In genomic region chr9:101326501-101326900, GRCh38 we compare ENCODE assay signal across 19 cellular contexts. TPM values are rescaled to one million over a fixed set of nuclear protein-coding genes. Genes with fewer than 3 reads are reported as not detected.
A peak's percentile ranks its signal among the peaks of the same experiment; 100 is the strongest.
DNase-seq lines count a peak whose midpoint lies in the region; ATAC-seq, FAIRE-seq and TF ChIP-seq lines count a peak whose summit lies in the region.
"Had no signal": no experiment of that assay in that cellular context is flagged by ENCODE, and none has a peak within 500 bp of the region (broad histone marks: within the 10 kb centered on the region; RNA-seq: fewer than 3 reads in every experiment).

No MANE protein-coding gene starts in this region.

- H3K36me3 ChIP-seq in mammary epithelial cell (ENCODE audit: insufficient read depth, low read length) (no peaks in the 10 kb centered on the region), pancreas (no peaks in the 10 kb centered on the region)
- H3K36me3 ChIP-seq: brain microvascular endothelial cell, neural progenitor cell, sigmoid colon, upper lobe of left lung, WERI-Rb-1 had no signal

- H3K4me1 ChIP-seq in mammary epithelial cell (ENCODE audit: insufficient read depth, low read length) = no peaks in the 10 kb centered on the region
- peaks cover 10 to 30% (median 28%) of the 10 kb centered on the region in 3 donors for H3K4me1 ChIP-seq in pancreas
- H3K4me1 ChIP-seq: neural progenitor cell, sigmoid colon had no signal

- no peak overlapping the region for H3K27ac ChIP-seq in mammary epithelial cell (ENCODE audit: insufficient read depth, low read depth, low read length)
- peak overlapping the region in 3 of 4 donors; percentile 69 to 84 (median 79) for H3K27ac ChIP-seq in pancreas
- H3K27ac ChIP-seq: 22Rv1, brain microvascular endothelial cell, neural progenitor cell, sigmoid colon, WERI-Rb-1 had no signal

- H3K9ac ChIP-seq in mammary epithelial cell (ENCODE audit: insufficient read depth, low read length) = no peak overlapping the region
- H3K9ac ChIP-seq: neural progenitor cell had no signal

- WGBS in mammary epithelial cell (ENCODE audit: low coverage, missing lambda C conversion rate) = 100% methylated on average over 1 of the region's 1 CpG
- WGBS in pancreas, 2 donors = 31 to 35% methylated on average over 1 of the region's 1 CpG

- intact Hi-C loops in mammary epithelial cell (cut with micrococcal nuclease) (no loop called here), pancreas (cut with DNase I) (no loop called here)

- dilution Hi-C loops in mammary epithelial cell (cut with HindIII; ENCODE audit: low sequenced_read_pairs) = no loop called here

- H3K27me3 ChIP-seq in mammary epithelial cell (ENCODE audit: insufficient read depth, low read length) = no peaks in the 10 kb centered on the region
- H3K27me3 ChIP-seq in pancreas = no peaks in the 10 kb centered on the region
- H3K27me3 ChIP-seq: brain microvascular endothelial cell, neural progenitor cell, sigmoid colon, upper lobe of left lung had no signal

- H4K20me1 ChIP-seq in mammary epithelial cell (ENCODE audit: insufficient read depth, low read length) = no peaks in the 10 kb centered on the region

- no peaks in the 10 kb centered on the region for H3K79me2 ChIP-seq in mammary epithelial cell (ENCODE audit: insufficient read depth, low read length)

- no TSS peak for BruUV-seq in mammary epithelial cell (replicated peaks; lab: Mats Ljungman, UMichigan)

- no peak for FAIRE-seq in pancreas (lab: Jason Lieb, UNC)

- TF ChIP-seq CTCF in mammary epithelial cell (conservative IDR thresholded peaks at IDR 0.05 in 1 of 2, IDR thresholded peaks at IDR 0.05 in 1 of 2; ENCODE audit: extremely low read depth in 1 of 2, insufficient read depth in 1 of 2, low read depth in 1 of 2, low read length in 2 of 2) = no peak
- no peak for TF ChIP-seq CTCF in pancreas (IDR thresholded peaks at IDR 0.05)

- H3K4me2 ChIP-seq in mammary epithelial cell (ENCODE audit: insufficient read depth, low read depth, low read length) = no peak overlapping the region
- H3K4me2 ChIP-seq: neural progenitor cell had no signal

- no peaks in the 10 kb centered on the region for H3K9me3 ChIP-seq in mammary epithelial cell (replicated peaks; ENCODE audit: insufficient read depth, low read length)
- H3K9me3 ChIP-seq in pancreas = no peaks in the 10 kb centered on the region
- H3K9me3 ChIP-seq: sigmoid colon had no signal

- in situ Hi-C loops in mammary epithelial cell (cut with MboI; ENCODE audit: low sequenced_read_pairs in 2 of 2) = no loop called here

- ATAC-seq in pancreas (peak; percentile 83 to 90 (median 87)), GM18867 (IDR thresholded peaks at IDR 0.05; ENCODE audit: unreplicated experiment) (no peak), GM18858 (IDR thresholded peaks at IDR 0.05; ENCODE audit: unreplicated experiment) (no peak), GM21423 (IDR thresholded peaks at IDR 0.05; ENCODE audit: unreplicated experiment) (no peak)
- ATAC-seq: stimulated activated naive B cell treated with anti-CD40 and anti-IgM and Interleukin-4, amounts not matched to agents 10 μg/mL and 1 μg/mL and 100 μg/mL, for 72 hours had no signal

- no peak overlapping the region for H2AFZ ChIP-seq in mammary epithelial cell (ENCODE audit: low read depth, low read length)
- H2AFZ ChIP-seq: neural progenitor cell had no signal

- peak; percentile 4 for DNase-seq in DMS79 treated with DMSO at 0.1 percent for 48 hours (lab: John Stamatoyannopoulos, UW)
- no peak for DNase-seq in DMS79 (lab: John Stamatoyannopoulos, UW)
- DNase-seq in NCI-H2196 (lab: John Stamatoyannopoulos, UW; ENCODE audit: unreplicated experiment) = peak; percentile 63
- peak; percentile 4 for DNase-seq in mammary epithelial cell
- DNase-seq in pancreas = peak in 2 of 6 donors; percentile 35 to 52
- DNase-seq: activated naive CD4-positive, alpha-beta T cell; brain microvascular endothelial cell; GF-D8; IMR-90; mesenchymal stem cell; sigmoid colon; stimulated activated naive B cell treated with anti-CD40 and anti-IgM and Interleukin-4, amounts not matched to agents 10 μg/mL and 1 μg/mL and 100 μg/mL, for 72 hours; upper lobe of left lung; WERI-Rb-1 had no signal

- H3K4me3 ChIP-seq in mammary epithelial cell (replicated peaks in 1 of 3; ENCODE audit: insufficient read depth in 1 of 3, low read depth in 2 of 3, low read length in 3 of 3) (no peak overlapping the region), pancreas (no peak overlapping the region)
- H3K4me3 ChIP-seq: neural progenitor cell, sigmoid colon, upper lobe of left lung had no signal

- CTCF ChIA-PET in mammary epithelial cell (lab: Charles Lee; ENCODE audit: low non-redundant PET) = no interaction called here

RNA-seq across cellular contexts. Expression of gene BAAT, which starts 58.3 kb away (rescaled TPM):
- total RNA-seq in mammary epithelial cell (under 1 TPM; 0.09 to 0.17 TPM), pancreas (10 to 100 TPM in 1 of 6 donors, 1 to 10 TPM in 4, under 1 TPM in 1; 0.43 to 13.9 (median 1.5) TPM)
- polyA plus RNA-seq in mammary epithelial cell (0.02 TPM), pancreas (1 to 10 TPM; 1.4 to 2.0 TPM)
- not detected for polyA minus RNA-seq in mammary epithelial cell
- total RNA-seq: IMR-90, sigmoid colon had no signal
- polyA plus RNA-seq: IMR-90 had no signal

Comparison
In these comparisons a context has a peak if more than half of its experiments do, and no peak if none do; other contexts are left out.
1. ATAC-seq: peak in pancreas (4 of 4); none in GM18867 (single experiment), GM18858 (single experiment) and GM21423 (single experiment).